Comparison of ENCODE assay signal across 8 cellular contexts in genomic region chr17:75047398-75048098, GRCh38. TPM values are rescaled to one million over a fixed set of nuclear protein-coding genes. Genes with fewer than 3 reads are reported as not detected.
A peak's percentile ranks its signal among the peaks of the same experiment; 100 is the strongest.
DNase-seq lines count a peak whose midpoint lies in the region; ATAC-seq and TF ChIP-seq lines count a peak whose summit lies in the region.

No MANE protein-coding gene starts in this region.

- peak overlapping the region; percentile 99 for H3K4me3 Mint-ChIP-seq in T-helper 2 cell treated with Interferon-gamma antibody and Interleukin-4, amounts not matched to agents 5 μg/mL and 100 μg/mL, for 36 hours

- H3K4me1 Mint-ChIP-seq in T-helper 2 cell treated with Interferon-gamma antibody and Interleukin-4, amounts not matched to agents 5 μg/mL and 100 μg/mL, for 36 hours (ENCODE audit: low read depth), result peaks cover 33% of the 10 kb centered on the region

- ATAC-seq in GM18907 (IDR thresholded peaks at IDR 0.05; ENCODE audit: unreplicated experiment) (peak; percentile 28), HG02943 (IDR thresholded peaks at IDR 0.05; ENCODE audit: low read depth, unreplicated experiment) (peak; percentile 18)

- peak overlapping the region; percentile 53 to 100 (median 96) for H3K4me3 ChIP-seq in dorsolateral prefrontal cortex

- H3K36me3 Mint-ChIP-seq in T-helper 2 cell treated with Interferon-gamma antibody and Interleukin-4, amounts not matched to agents 5 μg/mL and 100 μg/mL, for 36 hours (ENCODE audit: low read depth), result peaks cover 6% of the 10 kb centered on the region

- H3K27ac ChIP-seq in dorsolateral prefrontal cortex (peak overlapping the region; percentile 2 to 97 (median 88)), temporal lobe (ENCODE audit: low read depth, low read length) (peak overlapping the region; percentile 10)

- peak overlapping the region; percentile 93 for H3K27ac Mint-ChIP-seq in T-helper 2 cell treated with Interferon-gamma antibody and Interleukin-4, amounts not matched to agents 5 μg/mL and 100 μg/mL, for 36 hours

- no peaks in the 10 kb centered on the region for H3K9me3 Mint-ChIP-seq in T-helper 2 cell treated with Interferon-gamma antibody and Interleukin-4, amounts not matched to agents 5 μg/mL and 100 μg/mL, for 36 hours

- no peaks in the 10 kb centered on the region for H3K27me3 ChIP-seq in dorsolateral prefrontal cortex

- H3K27me3 Mint-ChIP-seq in T-helper 2 cell treated with Interferon-gamma antibody and Interleukin-4, amounts not matched to agents 5 μg/mL and 100 μg/mL, for 36 hours (ENCODE audit: low read depth), result no peaks in the 10 kb centered on the region

- intact Hi-C loops in dorsolateral prefrontal cortex (cut with DNase I), result loop anchor here in 1 of 2 donors (5.0 kb wide), 1 partner anchor 35 kb away; the partner anchor contains the start of gene MRPL58

- no peak for DNase-seq in T-helper 2 cell treated with Interferon-gamma antibody and Interleukin-4, amounts not matched to agents 5 μg/mL and 100 μg/mL, for 36 hours (ENCODE audit: low spot score)
- DNase-seq in dorsolateral prefrontal cortex (peak in 4 of 10 donors; percentile 40 to 60 (median 52)), mesenteric fat pad (ENCODE audit: low spot score) (peak; percentile 88), NCI-H2171 treated with DMSO at 0.1 percent for 48 hours (lab: John Stamatoyannopoulos, UW) (no peak), SHP77 treated with DMSO at 0.1 percent for 48 hours (lab: John Stamatoyannopoulos, UW) (no peak)

- no peak for TF ChIP-seq CTCF in dorsolateral prefrontal cortex (IDR thresholded peaks at IDR 0.05 in 54 of 56, conservative IDR thresholded peaks at IDR 0.05 in 2 of 56; ENCODE audit: low read depth in 1 of 56, partially characterized antibody in 56 of 56)

RNA-seq across cellular contexts. Expression of gene KCTD2, which starts 0.5 kb away (rescaled TPM):
- 100 to 1,000 TPM in 7 of 120 experiments, 10 to 100 TPM in 113; 52.5 to 122 (median 79.8) TPM for total RNA-seq in dorsolateral prefrontal cortex
- 34.7 TPM for total RNA-seq in mesenteric fat pad
- 29.7 TPM for total RNA-seq in temporal lobe

RNA-seq across cellular contexts. Expression of gene ATP5PD, which starts 0.8 kb away (rescaled TPM):
- total RNA-seq in dorsolateral prefrontal cortex, result 100 to 1,000 TPM; 142 to 353 (median 254) TPM
- total RNA-seq in mesenteric fat pad, result 310 TPM
- total RNA-seq in temporal lobe, result 75.0 TPM

RNA-seq across cellular contexts. Expression of gene MRPL58, which starts 35.1 kb away (rescaled TPM):
- total RNA-seq in dorsolateral prefrontal cortex (10 to 100 TPM; 11.3 to 30.9 (median 21.5) TPM), mesenteric fat pad (26.4 TPM), temporal lobe (8.6 TPM)

RNA-seq across cellular contexts. Expression of gene SLC16A5, which starts 40.2 kb away (rescaled TPM):
- total RNA-seq in dorsolateral prefrontal cortex (1 to 10 TPM in 55 of 120 experiments, under 1 TPM in 57, not detected in 8; 0.33 to 3.1 (median 0.98) TPM), mesenteric fat pad (12.3 TPM), temporal lobe (0.98 TPM)
